8 cellular contexts compared by ENCODE assay signal in genomic region chr2:219176818-219177593, GRCh38. TPM values are rescaled to one million over a fixed set of nuclear protein-coding genes. Genes with fewer than 3 reads are reported as not detected.
DNase-seq lines count a peak whose midpoint lies in the region; ATAC-seq and TF ChIP-seq lines count a peak whose summit lies in the region.

CNPPD1 (minus strand) TSS chr2:219176925; CDS start chr2:219176828, 97 bp downstream.

- H3K9me3 ChIP-seq in WERI-Rb-1 (ENCODE audit: severe bottlenecking) (no peaks in the 10 kb centered on the region), breast epithelium (no peaks in the 10 kb centered on the region), smooth muscle cell (replicated peaks; ENCODE audit: low read depth) (no peaks in the 10 kb centered on the region)

- H3K27me3 ChIP-seq in WERI-Rb-1 (ENCODE audit: insufficient read depth, low read depth, severe bottlenecking) (no peaks in the 10 kb centered on the region), breast epithelium (no peaks in the 10 kb centered on the region), smooth muscle cell (ENCODE audit: low read depth) (no peaks in the 10 kb centered on the region)

- DNase-seq in ACHN = peak; percentile 88
- peak; percentile 93 for DNase-seq in NCI-H2196 (lab: John Stamatoyannopoulos, UW; ENCODE audit: unreplicated experiment)
- peak; percentile 88 for DNase-seq in WERI-Rb-1
- DNase-seq in breast epithelium (ENCODE audit: low spot score in 2 of 2) = peak; percentile 81 to 84
- DNase-seq in iPS-NIHi7 (ENCODE audit: extremely low spot score) = peak; percentile 81
- DNase-seq in smooth muscle cell (lab: John Stamatoyannopoulos, UW; ENCODE audit: unreplicated experiment) = peak; percentile 46

- ATAC-seq in GM18867 (IDR thresholded peaks at IDR 0.05; ENCODE audit: unreplicated experiment) = peak; percentile 73
- peak; percentile 63 for ATAC-seq in HG03095 (IDR thresholded peaks at IDR 0.05; ENCODE audit: unreplicated experiment)

- TF ChIP-seq CTCF in WERI-Rb-1 (IDR thresholded peaks at IDR 0.05; ENCODE audit: low read depth, low read length) = no peak
- no peak for TF ChIP-seq CTCF in breast epithelium (IDR thresholded peaks at IDR 0.05)
- TF ChIP-seq CTCF in smooth muscle cell (IDR thresholded peaks at IDR 0.05; ENCODE audit: borderline replicate concordance, insufficient read depth, poor library complexity, severe bottlenecking) = no peak

- intact Hi-C loops in breast epithelium (cut with DNase I; ENCODE audit: low total_unique reads) = loop anchor here (10.0 kb wide), 1 partner anchor 508 kb away; no protein-coding TSS in a partner anchor

- under 1% methylated on average over 60 of the region's 69 CpGs for WGBS in smooth muscle cell (ENCODE audit: low lambda C conversion rate)

- H3K4me1 ChIP-seq in breast epithelium (peaks cover 0 to 19% of the 10 kb centered on the region in 2 donors), smooth muscle cell (ENCODE audit: low read depth) (peaks cover 4% of the 10 kb centered on the region)

- peaks cover 14% of the 10 kb centered on the region for H3K79me2 ChIP-seq in smooth muscle cell (ENCODE audit: low read depth)

- peak within 1 kb of the TSS; percentile 99 for H3K4me2 ChIP-seq in smooth muscle cell

- H3F3A ChIP-seq in smooth muscle cell (ENCODE audit: low read depth) = no peaks in the 10 kb centered on the region

- H3K36me3 ChIP-seq in WERI-Rb-1 = peaks cover 56% of the 10 kb centered on the region
- no peaks in the 10 kb centered on the region for H3K36me3 ChIP-seq in breast epithelium
- no peaks in the 10 kb centered on the region for H3K36me3 ChIP-seq in smooth muscle cell (ENCODE audit: low read depth)

- peak within 1 kb of the TSS; percentile 89 for H2AFZ ChIP-seq in smooth muscle cell (ENCODE audit: low read depth)

- peak within 1 kb of the TSS; percentile 63 for H3K4me3 ChIP-seq in WERI-Rb-1 (ENCODE audit: low read depth, low read length)
- H3K4me3 ChIP-seq in breast epithelium = peak within 1 kb of the TSS; percentile 77 to 92 (median 90)
- H3K4me3 ChIP-seq in smooth muscle cell = peak within 1 kb of the TSS; percentile 74

- H3K27ac ChIP-seq in WERI-Rb-1 (peak within 1 kb of the TSS; percentile 88), breast epithelium (peak within 1 kb of the TSS; percentile 97 to 99), smooth muscle cell (ENCODE audit: low read depth) (peak within 1 kb of the TSS; percentile 79)

- in situ Hi-C loops in ACHN (cut with HindIII; ENCODE audit: low pct_ligation_motif_present, low pct_unique_long_range_greater_than_20kb, low sequenced_read_pairs) = no loop called here

- H4K20me1 ChIP-seq in smooth muscle cell (ENCODE audit: low read depth) = peaks cover 7% of the 10 kb centered on the region

- peak within 1 kb of the TSS; percentile 78 for H3K9ac ChIP-seq in smooth muscle cell (ENCODE audit: low read depth)

- peak; percentile 94 for TF ChIP-seq POLR2A in breast epithelium (IDR thresholded peaks at IDR 0.05)

RNA-seq across cellular contexts. Expression of gene CNPPD1, which starts in this region (rescaled TPM):
- total RNA-seq in breast epithelium (10 to 100 TPM; 37.0 to 60.3 (median 37.2) TPM), smooth muscle cell (11.6 and 14.8 TPM in 2 replicates)
- polyA plus RNA-seq in smooth muscle cell = 26.0 and 35.3 TPM in 2 replicates

Comparison
In these comparisons a context has a peak if more than half of its experiments do, and no peak if none do; other contexts are left out.
1. Peak in every context shown above with its lines: DNase-seq, ATAC-seq, H3K4me3 ChIP-seq and H3K27ac ChIP-seq.